ENCODE assay signal across 22 cellular contexts in the genomic region with DNA sequence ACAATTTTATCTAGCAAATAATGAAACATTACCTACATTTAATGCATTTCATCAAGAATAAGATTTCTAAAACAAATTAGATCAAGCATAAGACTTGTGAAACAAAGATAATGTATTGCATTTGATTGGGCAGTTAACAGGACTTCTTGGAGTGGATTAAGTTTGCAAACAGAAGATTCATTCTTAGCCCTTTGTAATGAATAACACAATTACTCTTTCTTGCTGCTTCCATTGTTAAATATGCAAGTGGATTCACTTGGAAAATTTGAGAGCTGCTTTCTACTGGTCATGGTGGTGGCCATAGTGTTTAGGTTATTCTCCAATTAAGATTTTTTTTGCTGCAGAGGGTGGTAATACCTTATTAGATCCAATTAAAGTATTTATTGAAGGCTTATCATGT. TPM values are rescaled to one million over a fixed set of nuclear protein-coding genes. Genes with fewer than 3 reads are reported as not detected.
DNase-seq lines count a peak whose midpoint lies in the region; ATAC-seq, FAIRE-seq and TF ChIP-seq lines count a peak whose summit lies in the region.
"Had no signal": no experiment of that assay in that cellular context is flagged by ENCODE, and none has a peak within 500 bp of the region (broad histone marks: within the 10 kb centered on the region; RNA-seq: fewer than 3 reads in every experiment).

No MANE protein-coding gene starts in this region.

- H3K9me2 ChIP-seq in hepatocyte (replicated peaks; ENCODE audit: insufficient read depth) (no peaks in the 10 kb centered on the region), neural cell (ENCODE audit: insufficient read depth, low read length) (no peaks in the 10 kb centered on the region)
- H3K9me2 ChIP-seq: SK-N-SH had no signal

- H3K4me3 ChIP-seq in hepatocyte, result no peak overlapping the region
- H3K4me3 ChIP-seq in neural cell (ENCODE audit: low read length), result peak overlapping the region; percentile 78
- no peak overlapping the region for H3K4me3 ChIP-seq in CD8-positive, alpha-beta T cell (ENCODE audit: low read depth, low read length)

- H3K36me3 ChIP-seq in hepatocyte (replicated peaks; ENCODE audit: insufficient read depth, low read depth) (no peaks in the 10 kb centered on the region), neural cell (ENCODE audit: insufficient read depth, low read length) (no peaks in the 10 kb centered on the region)
- no peaks in the 10 kb centered on the region for H3K36me3 ChIP-seq in CD8-positive, alpha-beta T cell (ENCODE audit: insufficient read depth, low read length)

- ATAC-seq in CD8-positive, alpha-beta T cell, result no peak
- ATAC-seq in HG03039 (IDR thresholded peaks at IDR 0.05; ENCODE audit: unreplicated experiment), result no peak
- ATAC-seq: Panc1 had no signal

- peaks cover 2% of the 10 kb centered on the region for H3K4me1 Mint-ChIP-seq in CD8-positive, alpha-beta T cell (ENCODE audit: low read depth)

- POLR2A ChIA-PET in CD8-positive, alpha-beta T cell (lab: Charles Lee), result no interaction called here

- H3K36me3 Mint-ChIP-seq in CD8-positive, alpha-beta T cell, result no peaks in the 10 kb centered on the region
- H3K36me3 Mint-ChIP-seq: CD14-positive monocyte had no signal

- no peaks in the 10 kb centered on the region for H4K20me1 ChIP-seq in hepatocyte (ENCODE audit: insufficient read depth, poor library complexity, severe bottlenecking)
- no peaks in the 10 kb centered on the region for H4K20me1 ChIP-seq in neural cell (ENCODE audit: insufficient read depth)

- TF ChIP-seq CTCF in hepatocyte (IDR thresholded peaks at IDR 0.05; ENCODE audit: poor library complexity) (no peak), neural cell (IDR thresholded peaks at IDR 0.05; ENCODE audit: poor library complexity, severe bottlenecking) (no peak)
- TF ChIP-seq CTCF in CD8-positive, alpha-beta T cell (IDR thresholded peaks at IDR 0.05), result no peak

- no peaks in the 10 kb centered on the region for H3K9me3 Mint-ChIP-seq in CD8-positive, alpha-beta T cell
- H3K9me3 Mint-ChIP-seq: H9, HFFc6 had no signal

- DNase-seq in NCI-H82 treated with DMSO at 0.1 percent for 48 hours (lab: John Stamatoyannopoulos, UW; ENCODE audit: unreplicated experiment) (peak; percentile 80), hepatocyte (ENCODE audit: low spot score) (no peak), NCI-H146 (lab: John Stamatoyannopoulos, UW) (no peak)
- no peak for DNase-seq in CD8-positive, alpha-beta T cell
- no peak for DNase-seq in stimulated activated CD4-positive, alpha-beta T cell treated with anti-CD3 and anti-CD28 coated beads, Interleukin-1b, Interleukin-23, amount 100 ng/mL, for 48 hours
- DNase-seq: DMS79 treated with DMSO at 0.1 percent for 48 hours, H9, HFFc6, Kasumi-1, NCI-H1694 treated with DMSO at 0.1 percent for 48 hours, NCI-H2081 treated with DMSO at 0.1 percent for 48 hours, NCI-H2171 treated with DMSO at 0.1 percent for 48 hours, NCI-H524 treated with DMSO at 0.1 percent for 48 hours, SIG-M5, SK-N-SH had no signal

- no peak overlapping the region for H3K27ac Mint-ChIP-seq in CD8-positive, alpha-beta T cell
- H3K27ac Mint-ChIP-seq: B cell, CD14-positive monocyte, HFFc6 had no signal

- H3K27me3 ChIP-seq in hepatocyte, result no peaks in the 10 kb centered on the region
- H3K27me3 ChIP-seq in neural cell (ENCODE audit: insufficient read depth, low read depth, low read length), result no peaks in the 10 kb centered on the region
- H3K27me3 ChIP-seq in CD8-positive, alpha-beta T cell (ENCODE audit: insufficient read depth, low read length), result peaks cover 5% of the 10 kb centered on the region

- TF ChIP-seq EP300 in neural cell (conservative IDR thresholded peaks at IDR 0.05; ENCODE audit: poor library complexity, severe bottlenecking), result no peak

- H3K4me2 ChIP-seq in hepatocyte, result peak overlapping the region; percentile 44
- peak overlapping the region; percentile 98 for H3K4me2 ChIP-seq in neural cell (ENCODE audit: low read length)
- H3K4me2 ChIP-seq: SK-N-SH had no signal

- peaks cover 31% of the 10 kb centered on the region for H3K27me3 Mint-ChIP-seq in CD8-positive, alpha-beta T cell (ENCODE audit: low read depth)

- H3K4me3 Mint-ChIP-seq in CD8-positive, alpha-beta T cell, result no peak overlapping the region
- H3K4me3 Mint-ChIP-seq: B cell, CD14-positive monocyte, HFFc6 had no signal

- peaks cover 4% of the 10 kb centered on the region for H3F3A ChIP-seq in neural cell (ENCODE audit: insufficient read depth, low read length, poor library complexity, severe bottlenecking)

- H3K27ac ChIP-seq in hepatocyte (no peak overlapping the region), neural cell (ENCODE audit: low read length) (no peak overlapping the region)
- H3K27ac ChIP-seq in CD8-positive, alpha-beta T cell (ENCODE audit: low read depth, low read length), result no peak overlapping the region
- H3K27ac ChIP-seq: HL-60 had no signal

- intact Hi-C loops in CD8-positive, alpha-beta T cell (cut with DNase I, micrococcal nuclease), result no loop called here

- CTCF ChIA-PET in CD8-positive, alpha-beta T cell (lab: Charles Lee), result no interaction called here

- peaks cover 23% of the 10 kb centered on the region for H3K4me1 ChIP-seq in hepatocyte (ENCODE audit: insufficient read depth)
- no peaks in the 10 kb centered on the region for H3K4me1 ChIP-seq in CD8-positive, alpha-beta T cell (ENCODE audit: insufficient read depth, low read length)

- H3K9me3 ChIP-seq in hepatocyte (ENCODE audit: low read depth) (no peaks in the 10 kb centered on the region), neural cell (ENCODE audit: low read length) (no peaks in the 10 kb centered on the region)
- no peaks in the 10 kb centered on the region for H3K9me3 ChIP-seq in CD8-positive, alpha-beta T cell (ENCODE audit: low read length)
- H3K9me3 ChIP-seq: SK-N-SH had no signal

- peak; percentile 66 for FAIRE-seq in A204.1 (lab: Jason Lieb, UNC)

- no peak overlapping the region for H2AFZ ChIP-seq in hepatocyte
- H2AFZ ChIP-seq in neural cell (ENCODE audit: low read depth, low read length), result no peak overlapping the region

- H3K9ac ChIP-seq in neural cell (ENCODE audit: low read length), result peak overlapping the region; percentile 13
- H3K9ac ChIP-seq: SK-N-SH had no signal

- TF ChIP-seq RAD21 in neural cell (conservative IDR thresholded peaks at IDR 0.05), result no peak

- H3K79me2 ChIP-seq in hepatocyte, result peaks cover 74% of the 10 kb centered on the region
- H3K79me2 ChIP-seq in neural cell (replicated peaks; ENCODE audit: insufficient read depth, low read length), result peaks cover 92% of the 10 kb centered on the region

TF ChIP-seq in neural cell, 6 proteins besides CTCF, POLR2A, EP300 and RAD21:
- TF ChIP-seq SMC3 (conservative IDR thresholded peaks at IDR 0.05; ENCODE audit: poor library complexity) (no peak), MXI1 (conservative IDR thresholded peaks at IDR 0.05; ENCODE audit: poor library complexity, severe bottlenecking) (no peak), TAF1 (IDR thresholded peaks at IDR 0.05; ENCODE audit: low read depth) (no peak), EZH2 (IDR thresholded peaks at IDR 0.05; ENCODE audit: borderline replicate concordance, insufficient read depth, low read length, poor library complexity, severe bottlenecking) (no peak), POLR2AphosphoS5 (IDR thresholded peaks at IDR 0.05) (no peak)
- TF ChIP-seq, protein P1, sequence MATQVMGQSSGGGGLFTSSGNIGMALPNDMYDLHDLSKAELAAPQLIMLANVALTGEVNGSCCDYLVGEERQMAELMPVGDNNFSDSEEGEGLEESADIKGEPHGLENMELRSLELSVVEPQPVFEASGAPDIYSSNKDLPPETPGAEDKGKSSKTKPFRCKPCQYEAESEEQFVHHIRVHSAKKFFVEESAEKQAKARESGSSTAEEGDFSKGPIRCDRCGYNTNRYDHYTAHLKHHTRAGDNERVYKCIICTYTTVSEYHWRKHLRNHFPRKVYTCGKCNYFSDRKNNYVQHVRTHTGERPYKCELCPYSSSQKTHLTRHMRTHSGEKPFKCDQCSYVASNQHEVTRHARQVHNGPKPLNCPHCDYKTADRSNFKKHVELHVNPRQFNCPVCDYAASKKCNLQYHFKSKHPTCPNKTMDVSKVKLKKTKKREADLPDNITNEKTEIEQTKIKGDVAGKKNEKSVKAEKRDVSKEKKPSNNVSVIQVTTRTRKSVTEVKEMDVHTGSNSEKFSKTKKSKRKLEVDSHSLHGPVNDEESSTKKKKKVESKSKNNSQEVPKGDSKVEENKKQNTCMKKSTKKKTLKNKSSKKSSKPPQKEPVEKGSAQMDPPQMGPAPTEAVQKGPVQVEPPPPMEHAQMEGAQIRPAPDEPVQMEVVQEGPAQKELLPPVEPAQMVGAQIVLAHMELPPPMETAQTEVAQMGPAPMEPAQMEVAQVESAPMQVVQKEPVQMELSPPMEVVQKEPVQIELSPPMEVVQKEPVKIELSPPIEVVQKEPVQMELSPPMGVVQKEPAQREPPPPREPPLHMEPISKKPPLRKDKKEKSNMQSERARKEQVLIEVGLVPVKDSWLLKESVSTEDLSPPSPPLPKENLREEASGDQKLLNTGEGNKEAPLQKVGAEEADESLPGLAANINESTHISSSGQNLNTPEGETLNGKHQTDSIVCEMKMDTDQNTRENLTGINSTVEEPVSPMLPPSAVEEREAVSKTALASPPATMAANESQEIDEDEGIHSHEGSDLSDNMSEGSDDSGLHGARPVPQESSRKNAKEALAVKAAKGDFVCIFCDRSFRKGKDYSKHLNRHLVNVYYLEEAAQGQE (IDR thresholded peaks at IDR 0.05; ENCODE audit: borderline replicate concordance), result no peak

RNA-seq across cellular contexts. Expression of a gene that starts 6.0 kb away (rescaled TPM):
- 25.7 and 32.2 TPM in 2 replicates for total RNA-seq in hepatocyte
- polyA plus RNA-seq in hepatocyte, result 11.7 and 12.6 TPM in 2 replicates
- 52.8 and 54.1 TPM in 2 replicates for polyA plus RNA-seq in neural cell
- polyA minus RNA-seq in neural cell, result 208 and 242 TPM in 2 replicates
- total RNA-seq in CD8-positive, alpha-beta T cell, result under 1 TPM; 0.08 to 0.11 TPM
- total RNA-seq: HFFc6 had no signal
- polyA plus RNA-seq: CD14-positive monocyte had no signal

Comparison
In these comparisons a context has a peak if more than half of its experiments do, and no peak if none do; other contexts are left out.
1. RNA of a gene that starts 6.0 kb away (total RNA-seq): 25.7 to 32.2 TPM in hepatocyte; 0.08 to 0.11 TPM in CD8-positive, alpha-beta T cell; every median in the first group is over 10 times any median in the second.